Comparison of ENCODE assay signal across 8 cellular contexts in genomic region chr11:121930004-121930965, GRCh38.
A peak's percentile ranks its signal among the peaks of the same experiment; 100 is the strongest.
DNase-seq lines count a peak whose midpoint lies in the region; ATAC-seq, FAIRE-seq and TF ChIP-seq lines count a peak whose summit lies in the region.

No MANE protein-coding gene starts in this region.

- peak; percentile 29 for DNase-seq in NOMO-1 treated with dmso at 0.1 percent for 144 hours (lab: John Stamatoyannopoulos, UW; ENCODE audit: unreplicated experiment)
- no peak for DNase-seq in hepatocyte (ENCODE audit: low spot score)
- DNase-seq in spleen, result no peak
- DNase-seq in ACHN, result no peak
- no peak for DNase-seq in activated CD8-positive, alpha-beta memory T cell treated with anti-CD3 and anti-CD28 coated beads for 24 hours
- no peak for DNase-seq in GDM1 (lab: John Stamatoyannopoulos, UW)
- no peak for DNase-seq in urothelium cell line (ENCODE audit: low spot score)

- intact Hi-C loops in spleen (cut with DNase I; ENCODE audit: low total_unique reads), result no loop called here

- H4K20me1 ChIP-seq in hepatocyte (ENCODE audit: insufficient read depth, poor library complexity, severe bottlenecking), result no peaks in the 10 kb centered on the region

- ATAC-seq in GM19351 (IDR thresholded peaks at IDR 0.05; ENCODE audit: unreplicated experiment), result peak; percentile 68

- peak overlapping the region; percentile 72 for H3K4me2 ChIP-seq in hepatocyte

- peak overlapping the region; percentile 20 for H2AFZ ChIP-seq in hepatocyte

- H3K79me2 ChIP-seq in hepatocyte, result no peaks in the 10 kb centered on the region

- no peaks in the 10 kb centered on the region for H3K9me2 ChIP-seq in hepatocyte (replicated peaks; ENCODE audit: insufficient read depth)

- H3K4me3 ChIP-seq in hepatocyte, result no peak overlapping the region
- H3K4me3 ChIP-seq in spleen, result peak overlapping the region in 6 of 8 donors; percentile 6 to 53 (median 13)

- H3K4me1 ChIP-seq in hepatocyte (ENCODE audit: insufficient read depth), result peaks cover 32% of the 10 kb centered on the region
- peaks cover 0 to 20% (median 9%) of the 10 kb centered on the region in 6 donors for H3K4me1 ChIP-seq in spleen

- no peak for TF ChIP-seq POLR2A in spleen (IDR thresholded peaks at IDR 0.05)

- H3K9me3 ChIP-seq in hepatocyte (ENCODE audit: low read depth), result no peaks in the 10 kb centered on the region
- no peaks in the 10 kb centered on the region for H3K9me3 ChIP-seq in spleen

- WGBS in hepatocyte (ENCODE audit: low lambda C conversion rate, missing lambda C conversion rate), result 39% methylated on average over 18 of the region's 18 CpGs
- 16 to 27% (median 17%) methylated on average over 18 of the region's 18 CpGs for WGBS in spleen, 5 donors

- in situ Hi-C loops in ACHN (cut with HindIII; ENCODE audit: low pct_ligation_motif_present, low pct_unique_long_range_greater_than_20kb, low sequenced_read_pairs), result no loop called here

- peak overlapping the region; percentile 78 for H3K27ac ChIP-seq in hepatocyte
- H3K27ac ChIP-seq in spleen, result peak overlapping the region in 3 of 8 donors; percentile 8 to 30 (median 12)

- H3K36me3 ChIP-seq in hepatocyte (replicated peaks; ENCODE audit: insufficient read depth, low read depth) (peaks cover 3% of the 10 kb centered on the region), spleen (no peaks in the 10 kb centered on the region)

- no peak for FAIRE-seq in urothelium cell line (lab: Jason Lieb, UNC)

- H3K27me3 ChIP-seq in hepatocyte, result no peaks in the 10 kb centered on the region
- peaks cover 0 to 24% (median 0%) of the 10 kb centered on the region in 7 donors for H3K27me3 ChIP-seq in spleen (replicated peaks in 1 of 7)

- TF ChIP-seq CTCF in hepatocyte (IDR thresholded peaks at IDR 0.05; ENCODE audit: poor library complexity), result no peak
- no peak for TF ChIP-seq CTCF in spleen (IDR thresholded peaks at IDR 0.05 in 8 of 11, conservative IDR thresholded peaks at IDR 0.05 in 3 of 11)
